ENCODE assay signal across 16 cellular contexts in the genomic region with DNA sequence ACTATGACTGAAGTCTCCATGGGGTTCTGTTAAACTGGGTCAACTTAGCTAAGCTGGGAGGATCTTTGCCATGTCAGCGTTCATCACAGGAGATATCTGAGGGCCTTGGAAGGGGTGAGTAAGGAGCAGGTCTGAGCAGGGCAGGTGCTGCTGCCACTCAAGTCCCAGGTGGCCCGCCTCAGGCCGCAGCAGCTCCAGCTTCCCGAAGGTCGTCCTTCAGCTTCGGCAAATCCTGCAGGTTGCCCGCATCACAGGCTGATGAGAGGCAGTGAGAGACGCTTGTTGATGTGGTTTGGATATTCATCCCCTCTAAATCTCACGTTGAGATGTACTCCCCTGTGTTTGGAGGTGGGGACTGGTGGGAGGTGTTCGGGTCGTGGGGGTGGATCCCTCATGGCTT.
DNase-seq lines count a peak whose midpoint lies in the region; ATAC-seq and TF ChIP-seq lines count a peak whose summit lies in the region.
"Had no signal": no experiment of that assay in that cellular context is flagged by ENCODE, and none has a peak within 500 bp of the region (broad histone marks: within the 10 kb centered on the region; RNA-seq: fewer than 3 reads in every experiment).

No MANE protein-coding gene starts in this region.

- no peak for ATAC-seq in upper lobe of right lung
- ATAC-seq: A549; CD8-positive, alpha-beta T cell had no signal

- no peaks in the 10 kb centered on the region for H3K36me3 ChIP-seq in upper lobe of right lung

- H3K27ac ChIP-seq in VCaP = peak overlapping the region; percentile 72
- H3K27ac ChIP-seq in upper lobe of right lung = no peak overlapping the region
- H3K27ac ChIP-seq: 22Rv1; A549; BLaER1 treated with 17β-estradiol and CSF1 and Interleukin-3, amounts not matched to agents 10 nM and 100 nM; C4-2B had no signal

- no peak for TF ChIP-seq CTCF in VCaP (conservative IDR thresholded peaks at IDR 0.05)
- no peak for TF ChIP-seq CTCF in upper lobe of right lung (IDR thresholded peaks at IDR 0.05)

- no peak overlapping the region for H3K4me3 ChIP-seq in upper lobe of right lung
- H3K4me3 ChIP-seq: A549; BLaER1 treated with 17β-estradiol and CSF1 and Interleukin-3, amounts not matched to agents 10 nM and 100 nM had no signal

- no peaks in the 10 kb centered on the region for H3K27me3 ChIP-seq in upper lobe of right lung
- H3K27me3 ChIP-seq: BLaER1 treated with 17β-estradiol and CSF1 and Interleukin-3, amounts not matched to agents 10 nM and 100 nM had no signal

- DNase-seq in DMS53 (lab: John Stamatoyannopoulos, UW) (peak; percentile 40), DMS53 treated with DMSO at 0.1 percent for 48 hours (lab: John Stamatoyannopoulos, UW; ENCODE audit: unreplicated experiment) (no peak), mesenteric fat pad (ENCODE audit: low spot score) (peak; percentile 30), upper lobe of right lung (no peak)
- DNase-seq: AML-193; Caco-2; Calu3; CD4-positive, alpha-beta T cell; CD8-positive, alpha-beta T cell; DMS79 treated with DMSO at 0.1 percent for 48 hours; GF-D8 had no signal

- no peaks in the 10 kb centered on the region for H3K4me1 ChIP-seq in upper lobe of right lung
- H3K4me1 ChIP-seq: A549, Caco-2 had no signal

- peaks cover 13% of the 10 kb centered on the region for H3K9me3 ChIP-seq in upper lobe of right lung

- intact Hi-C loops in upper lobe of right lung (cut with DNase I) = no loop called here

Comparison
In these comparisons a context has a peak if more than half of its experiments do, and no peak if none do; other contexts are left out.
1. DNase-seq: peak in DMS53 (single experiment) and mesenteric fat pad (single experiment); none in DMS53 treated with DMSO at 0.1 percent for 48 hours (single experiment) and upper lobe of right lung (single experiment).